In genomic region chr11:83836883-83837654, GRCh38 we compare ENCODE assay signal across 8 cellular contexts.
DNase-seq lines count a peak whose midpoint lies in the region; TF ChIP-seq lines count a peak whose summit lies in the region.

No MANE protein-coding gene starts in this region.

- DNase-seq in AG08396 (ENCODE audit: low spot score) (peak; percentile 69), HFF-Myc (ENCODE audit: extremely low read depth, low read depth) (no peak), M059J (ENCODE audit: low read depth) (peak; percentile 35), SW 1271 (lab: John Stamatoyannopoulos, UW) (peak; percentile 22 to 49), fibroblast of peridontal ligament (ENCODE audit: extremely low read depth) (peak; percentile 33), nucleus accumbens (lab: John Stamatoyannopoulos, UW) (peak in 49 of 56 donors; percentile 7 to 67 (median 37))
- no peak for DNase-seq in stimulated activated naive CD4-positive, alpha-beta T cell treated with Interleukin-2 at 50 U/mL for 16 hours (lab: John Stamatoyannopoulos, UW)

- TF ChIP-seq CTCF in GM12875 (IDR thresholded peaks at IDR 0.05; ENCODE audit: borderline replicate concordance, insufficient read depth, low read depth, low read length) = peak; percentile 79
- peak; percentile 73 for TF ChIP-seq CTCF in HFF-Myc (IDR thresholded peaks at IDR 0.05; ENCODE audit: low read depth, low read length, missing control alignments)

- H3K4me3 ChIP-seq in GM12875 (ENCODE audit: low read depth, low read length) (no peak overlapping the region), HFF-Myc (replicated peaks; ENCODE audit: low read depth, low read length) (no peak overlapping the region)

Comparison
In these comparisons a context has a peak if more than half of its experiments do, and no peak if none do; other contexts are left out.
1. DNase-seq: peak in AG08396 (single experiment), M059J (single experiment), SW 1271 (2 of 2), fibroblast of peridontal ligament (single experiment) and nucleus accumbens (49 of 56); none in HFF-Myc (single experiment) and stimulated activated naive CD4-positive, alpha-beta T cell treated with Interleukin-2 at 50 U/mL for 16 hours (single experiment).